Comparison of ENCODE assay signal across 25 cellular contexts in the genomic region with DNA sequence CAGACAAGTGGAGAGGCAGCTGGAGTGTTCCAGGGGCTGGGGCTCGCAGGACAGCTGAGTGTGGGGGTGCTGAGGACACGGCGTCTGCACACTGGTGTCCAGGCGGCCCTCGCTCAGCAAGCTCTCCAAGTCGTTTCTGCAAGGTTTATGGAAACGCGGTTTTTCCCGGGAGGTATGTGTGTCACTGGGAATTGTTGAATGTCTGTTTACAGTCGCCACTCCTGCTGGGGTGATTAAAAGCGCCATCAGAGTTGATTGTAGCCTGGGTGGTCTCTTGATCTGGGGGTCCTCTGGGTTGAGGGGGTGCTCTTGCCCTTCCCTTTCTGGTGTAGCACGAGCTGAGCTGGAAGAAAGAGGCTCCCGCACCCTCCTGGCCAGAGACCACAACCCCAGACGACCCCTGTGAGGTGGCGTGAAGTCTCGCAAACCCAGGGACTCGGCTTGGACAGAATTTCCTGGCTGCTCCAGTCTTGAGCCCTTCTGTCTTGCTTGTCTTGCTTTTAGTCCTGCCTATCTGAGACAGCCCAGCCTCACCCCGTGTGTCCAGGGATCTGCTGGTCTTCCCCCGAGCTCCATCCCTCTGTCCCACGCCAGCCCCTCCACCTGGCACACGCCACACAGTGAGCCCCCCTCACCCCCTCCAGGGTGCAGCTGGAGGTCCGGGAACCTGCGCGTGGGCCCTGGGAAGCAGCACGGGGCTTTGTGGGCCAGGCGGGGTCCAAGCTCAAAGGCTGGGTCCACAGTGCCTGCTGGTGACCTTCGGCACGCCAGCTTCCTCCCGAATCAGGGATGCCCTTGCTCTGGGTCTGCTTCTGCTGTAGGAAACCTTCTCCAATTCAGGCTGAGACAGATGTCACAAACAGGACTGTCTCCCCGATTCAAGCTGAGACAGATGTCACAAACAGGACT.
"Had no signal": no experiment of that assay in that cellular context is flagged by ENCODE, and none has a peak within 500 bp of the region (broad histone marks: within the 10 kb centered on the region; RNA-seq: fewer than 3 reads in every experiment).

No MANE protein-coding gene starts in this region.

- H3K9me3 ChIP-seq: adrenal gland, ascending aorta, heart left ventricle, pancreas, psoas muscle, right lobe of liver, tibial artery had no signal

- H3K27me3 Mint-ChIP-seq: stimulated activated naive CD8-positive, alpha-beta T cell treated with anti-CD3 and anti-CD28 coated beads, Interleukin-15, amount 100 ng/mL, for 72 hours had no signal

- DNase-seq: activated CD4-positive, alpha-beta T cell treated with anti-CD3 and anti-CD28 coated beads for 1 hour; activated CD4-positive, alpha-beta T cell treated with anti-CD3 and anti-CD28 coated beads, Interleukin-2, amount 50 U/mL, for 1 hour; activated CD8-positive, alpha-beta memory T cell treated with anti-CD3 and anti-CD28 coated beads for 24 hours; activated CD8-positive, alpha-beta memory T cell treated with anti-CD3 and anti-CD28 coated beads, Interleukin-2, amount 50 U/mL, for 48 hours; activated naive CD4-positive, alpha-beta T cell; activated T-cell treated with anti-CD3 and anti-CD28 coated beads, Interleukin-2, amount 50 U/mL, for 4 hours; adrenal gland; cerebellar nuclear complex; stimulated activated CD4-positive, alpha-beta T cell treated with anti-CD3 and anti-CD28 coated beads, Interleukin-2, amount 100 ng/mL, for 24 hours; stimulated activated naive CD8-positive, alpha-beta T cell treated with anti-CD3 and anti-CD28 coated beads, Interleukin-15, amount 100 ng/mL, for 72 hours; T-helper 9 cell; tibial artery had no signal

- H3K36me3 ChIP-seq: adrenal gland, ascending aorta, heart left ventricle, pancreas, right lobe of liver, tibial artery had no signal

- H3K27me3 ChIP-seq: adrenal gland, ascending aorta, heart left ventricle, pancreas, right lobe of liver, tibial artery had no signal

- FAIRE-seq: endometrium, keratinocyte, pancreas had no signal

- H3K4me1 ChIP-seq: ascending aorta had no signal

- ATAC-seq: activated T-cell treated with anti-CD3 and anti-CD28 coated beads, Interleukin-2, amount 50 U/mL, for 4 hours; heart left ventricle; left lobe of liver; natural killer cell treated with Interleukin-12 subunit alpha and Interleukin-12 subunit beta and Interleukin-15 and Interleukin-18, amount 100 ng/mL, for 72 hours; pancreas; psoas muscle; right lobe of liver; stimulated activated effector memory CD8-positive, alpha-beta T cell treated with anti-CD3 and anti-CD28 coated beads, Interleukin-12 subunit alpha, Interleukin-12 subunit beta, amount 100 ng/mL, for 72 hours; stimulated activated naive CD8-positive, alpha-beta T cell treated with anti-CD3 and anti-CD28 coated beads, Interleukin-15, amount 100 ng/mL, for 72 hours had no signal

- H3K27ac Mint-ChIP-seq: activated naive CD8-positive, alpha-beta T cell; activated T-helper 2 cell treated with anti-CD3 and anti-CD28 coated beads, Interferon-gamma antibody, Interleukin-2, Interleukin-4, amounts not matched to agents 10 μg/mL and 5 μg/mL and 100 μg/mL, durations not matched to agents 14 hours and 24 hours and 36 hours; natural killer cell treated with Interleukin-12 subunit alpha and Interleukin-12 subunit beta and Interleukin-15 and Interleukin-18, amount 100 ng/mL, for 72 hours; stimulated activated effector memory CD8-positive, alpha-beta T cell treated with anti-CD3 and anti-CD28 coated beads, Interleukin-12 subunit alpha, Interleukin-12 subunit beta, amount 100 ng/mL, for 72 hours; stimulated activated naive CD8-positive, alpha-beta T cell treated with anti-CD3 and anti-CD28 coated beads, Interleukin-15, amount 100 ng/mL, for 72 hours had no signal

- H3K27ac ChIP-seq: adrenal gland, ascending aorta, heart left ventricle, pancreas, psoas muscle, right lobe of liver, tibial artery had no signal

- H3K4me3 ChIP-seq: adrenal gland, ascending aorta, heart left ventricle, pancreas, psoas muscle, right lobe of liver, skin epidermis, tibial artery had no signal

- H3K36me3 Mint-ChIP-seq: activated naive CD8-positive, alpha-beta T cell; natural killer cell treated with Interleukin-12 subunit alpha and Interleukin-12 subunit beta and Interleukin-15 and Interleukin-18, amount 100 ng/mL, for 72 hours; stimulated activated effector memory CD8-positive, alpha-beta T cell treated with anti-CD3 and anti-CD28 coated beads, Interleukin-12 subunit alpha, Interleukin-12 subunit beta, amount 100 ng/mL, for 72 hours had no signal

- H3K9me3 Mint-ChIP-seq: activated T-cell treated with anti-CD3 and anti-CD28 coated beads, Interleukin-2, amount 50 U/mL, for 4 hours; activated T-helper 2 cell treated with anti-CD3 and anti-CD28 coated beads, Interferon-gamma antibody, Interleukin-2, Interleukin-4, amounts not matched to agents 10 μg/mL and 5 μg/mL and 100 μg/mL, durations not matched to agents 14 hours and 24 hours and 36 hours; natural killer cell treated with Interleukin-12 subunit alpha and Interleukin-12 subunit beta and Interleukin-15 and Interleukin-18, amount 100 ng/mL, for 72 hours; stimulated activated effector memory CD8-positive, alpha-beta T cell treated with anti-CD3 and anti-CD28 coated beads, Interleukin-12 subunit alpha, Interleukin-12 subunit beta, amount 100 ng/mL, for 72 hours; stimulated activated naive CD8-positive, alpha-beta T cell treated with anti-CD3 and anti-CD28 coated beads, Interleukin-15, amount 100 ng/mL, for 72 hours had no signal

- H3K4me3 Mint-ChIP-seq: activated naive CD8-positive, alpha-beta T cell; activated T-cell treated with anti-CD3 and anti-CD28 coated beads, Interleukin-2, amount 50 U/mL, for 4 hours; natural killer cell treated with Interleukin-12 subunit alpha and Interleukin-12 subunit beta and Interleukin-15 and Interleukin-18, amount 100 ng/mL, for 72 hours; stimulated activated effector memory CD8-positive, alpha-beta T cell treated with anti-CD3 and anti-CD28 coated beads, Interleukin-12 subunit alpha, Interleukin-12 subunit beta, amount 100 ng/mL, for 72 hours; stimulated activated naive CD8-positive, alpha-beta T cell treated with anti-CD3 and anti-CD28 coated beads, Interleukin-15, amount 100 ng/mL, for 72 hours had no signal
